In genomic region chr1:159647616-159648015, GRCh38 we compare ENCODE assay signal across 16 cellular contexts. TPM values are rescaled to one million over a fixed set of nuclear protein-coding genes. Genes with fewer than 3 reads are reported as not detected.
"Had no signal": no experiment of that assay in that cellular context is flagged by ENCODE, and none has a peak within 500 bp of the region (broad histone marks: within the 10 kb centered on the region; RNA-seq: fewer than 3 reads in every experiment).

No MANE protein-coding gene starts in this region.

- H3K4me1 Mint-ChIP-seq: activated B cell treated with CpG ODN at 0.5 μM for 24 hours; activated CD4-positive, alpha-beta T cell treated with anti-CD3 and anti-CD28 coated beads, Interleukin-2, amount 10 ng/mL, durations not matched to agents 24 days and 14 days; central memory CD8-positive, alpha-beta T cell had no signal

- H3K27ac Mint-ChIP-seq: activated B cell treated with CpG ODN at 0.5 μM for 24 hours; activated CD4-positive, alpha-beta T cell treated with anti-CD3 and anti-CD28 coated beads, Interleukin-2, amount 10 ng/mL, durations not matched to agents 24 days and 14 days; activated naive CD4-positive, alpha-beta T cell treated with anti-CD3 and anti-CD28 coated beads for 36 hours; effector memory CD8-positive, alpha-beta T cell; naive thymus-derived CD8-positive, alpha-beta T cell; stimulated activated memory B cell treated with anti-CD40 and anti-IgM and Interleukin-4, amounts not matched to agents 10 μg/mL and 1 μg/mL and 100 μg/mL, for 72 hours; T-helper 17 cell had no signal

- H3K4me3 ChIP-seq: mucosa of descending colon, smooth muscle cell had no signal

- H3K4me2 ChIP-seq: smooth muscle cell had no signal

- H3K27me3 Mint-ChIP-seq: activated CD4-positive, alpha-beta T cell treated with anti-CD3 and anti-CD28 coated beads, Interleukin-2, amount 10 ng/mL, durations not matched to agents 24 days and 14 days had no signal

- H3K9me3 Mint-ChIP-seq: activated CD4-positive, alpha-beta T cell treated with anti-CD3 and anti-CD28 coated beads, Interleukin-2, amount 10 ng/mL, durations not matched to agents 24 days and 14 days had no signal

- H3K36me3 Mint-ChIP-seq: stimulated activated memory B cell treated with anti-CD40 and anti-IgM and Interleukin-4, amounts not matched to agents 10 μg/mL and 1 μg/mL and 100 μg/mL, for 72 hours had no signal

- DNase-seq: activated B cell treated with CpG ODN at 0.5 μM for 24 hours; activated CD4-positive, alpha-beta T cell treated with anti-CD3 and anti-CD28 coated beads, Interleukin-2, amount 10 ng/mL, durations not matched to agents 24 days and 14 days; activated CD8-positive, alpha-beta memory T cell treated with anti-CD3 and anti-CD28 coated beads for 24 hours; activated naive CD4-positive, alpha-beta T cell treated with anti-CD3 and anti-CD28 coated beads for 36 hours; effector memory CD8-positive, alpha-beta T cell; erythroblast; mucosa of descending colon; naive thymus-derived CD8-positive, alpha-beta T cell; posterior cingulate gyrus; right cardiac atrium; T-helper 17 cell; trophoblast cell had no signal

- H3K4me3 Mint-ChIP-seq: activated B cell treated with CpG ODN at 0.5 μM for 24 hours; activated CD4-positive, alpha-beta T cell treated with anti-CD3 and anti-CD28 coated beads, Interleukin-2, amount 10 ng/mL, durations not matched to agents 24 days and 14 days; activated naive CD4-positive, alpha-beta T cell treated with anti-CD3 and anti-CD28 coated beads for 36 hours; central memory CD8-positive, alpha-beta T cell; effector memory CD8-positive, alpha-beta T cell; naive thymus-derived CD8-positive, alpha-beta T cell; stimulated activated memory B cell treated with anti-CD40 and anti-IgM and Interleukin-4, amounts not matched to agents 10 μg/mL and 1 μg/mL and 100 μg/mL, for 72 hours; T-helper 17 cell had no signal

- ATAC-seq: effector memory CD8-positive, alpha-beta T cell; mucosa of descending colon; naive thymus-derived CD8-positive, alpha-beta T cell; right cardiac atrium; stimulated activated memory B cell treated with anti-CD40 and anti-IgM and Interleukin-4, amounts not matched to agents 10 μg/mL and 1 μg/mL and 100 μg/mL, for 72 hours; T-helper 17 cell had no signal

RNA-seq across cellular contexts. Expression of gene APCS, which starts 60.0 kb away (rescaled TPM):
- total RNA-seq: activated B cell treated with CpG ODN at 0.5 μM for 24 hours; activated CD4-positive, alpha-beta T cell treated with anti-CD3 and anti-CD28 coated beads, Interleukin-2, amount 10 ng/mL, durations not matched to agents 24 days and 14 days; activated naive CD4-positive, alpha-beta T cell treated with anti-CD3 and anti-CD28 coated beads for 36 hours; fibroblast of villous mesenchyme; mucosa of descending colon; naive thymus-derived CD8-positive, alpha-beta T cell; smooth muscle cell; T-helper 17 cell had no signal
- polyA plus RNA-seq: naive thymus-derived CD8-positive, alpha-beta T cell; right cardiac atrium; smooth muscle cell had no signal
